ENCODE assay signal across 11 cellular contexts in genomic region chr12:114680498-114681148, GRCh38. TPM values are rescaled to one million over a fixed set of nuclear protein-coding genes. Genes with fewer than 3 reads are reported as not detected.
DNase-seq lines count a peak whose midpoint lies in the region; ATAC-seq and TF ChIP-seq lines count a peak whose summit lies in the region.
"Had no signal": no experiment of that assay in that cellular context is flagged by ENCODE, and none has a peak within 500 bp of the region (broad histone marks: within the 10 kb centered on the region; RNA-seq: fewer than 3 reads in every experiment).

No MANE protein-coding gene starts in this region.

- ATAC-seq in GM21576 (IDR thresholded peaks at IDR 0.05; ENCODE audit: unreplicated experiment): no peak
- no peak for ATAC-seq in natural killer cell treated with Interleukin-12 subunit alpha and Interleukin-12 subunit beta and Interleukin-15 and Interleukin-18, amount 100 ng/mL, for 72 hours

- 25% methylated on average over 12 of the region's 12 CpGs for WGBS in liver
- 24 to 27% (median 26%) methylated on average over 12 of the region's 12 CpGs for WGBS in spleen, 5 donors

- no peak for TF ChIP-seq RAD21 in liver (IDR thresholded peaks at IDR 0.05)

- H3K9ac ChIP-seq in liver (ENCODE audit: low read depth in 1 of 2, low read length in 2 of 2): peak overlapping the region; percentile 71 to 97

- H3K27me3 Mint-ChIP-seq in natural killer cell treated with Interleukin-12 subunit alpha and Interleukin-12 subunit beta and Interleukin-15 and Interleukin-18, amount 100 ng/mL, for 72 hours: peaks cover 53 to 69% of the 10 kb centered on the region in 2 donors

- intact Hi-C loops in breast epithelium (cut with DNase I; ENCODE audit: low total_unique reads): no loop called here
- intact Hi-C loops in spleen (cut with DNase I; ENCODE audit: low total_unique reads): no loop called here

- CTCF ChIA-PET in HEK293 (lab: Yijun Ruan, JAX): no interaction called here

- H3K4me1 ChIP-seq in HEK293 (ENCODE audit: control insufficient read depth, insufficient read depth, low read length) (peaks cover 4% of the 10 kb centered on the region), breast epithelium (no peaks in the 10 kb centered on the region), liver (ENCODE audit: control insufficient read depth in 4 of 4, insufficient read depth in 4 of 4, low read length in 3 of 4) (peaks cover 2 to 23% (median 8%) of the 10 kb centered on the region in 4 donors), spleen (peaks cover 0 to 37% (median 19%) of the 10 kb centered on the region in 6 donors)

- no peak for TF ChIP-seq POLR2A in breast epithelium (IDR thresholded peaks at IDR 0.05)
- no peak for TF ChIP-seq POLR2A in spleen (IDR thresholded peaks at IDR 0.05)

- no peak overlapping the region for H3K27ac Mint-ChIP-seq in natural killer cell treated with Interleukin-12 subunit alpha and Interleukin-12 subunit beta and Interleukin-15 and Interleukin-18, amount 100 ng/mL, for 72 hours

- no peaks in the 10 kb centered on the region; the same call in 1 of the 2 replicates for H3K9me3 ChIP-seq in HEK293 (ENCODE audit: control insufficient read depth, insufficient read depth, low read depth, low read length)
- H3K9me3 ChIP-seq in breast epithelium: no peaks in the 10 kb centered on the region
- no peaks in the 10 kb centered on the region for H3K9me3 ChIP-seq in liver (ENCODE audit: control insufficient read depth in 4 of 4, low read length in 3 of 4)
- H3K9me3 ChIP-seq in spleen: no peaks in the 10 kb centered on the region

- H3K4me3 ChIP-seq in HEK293 (ENCODE audit: low read depth, low read length): peak overlapping the region; percentile 88
- H3K4me3 ChIP-seq in breast epithelium: peak overlapping the region; percentile 63 to 84 (median 73)
- H3K4me3 ChIP-seq in liver (ENCODE audit: low read depth in 1 of 3, low read length in 3 of 3): peak overlapping the region; percentile 63 to 83 (median 79)
- peak overlapping the region in 7 of 8 donors; percentile 41 to 70 (median 49) for H3K4me3 ChIP-seq in spleen

- peaks cover 13 to 14% of the 10 kb centered on the region in 2 donors for H3K4me1 Mint-ChIP-seq in natural killer cell treated with Interleukin-12 subunit alpha and Interleukin-12 subunit beta and Interleukin-15 and Interleukin-18, amount 100 ng/mL, for 72 hours (ENCODE audit: low read depth in 2 of 2)

- H3K27ac ChIP-seq in HEK293 (ENCODE audit: extremely low read depth, low read depth, low read length) (no peak overlapping the region), breast epithelium (peak overlapping the region; percentile 93 to 96), liver (ENCODE audit: low read depth in 1 of 2, low read length in 2 of 2) (peak overlapping the region; percentile 93 to 95), spleen (peak overlapping the region in 5 of 8 donors; percentile 10 to 84 (median 42))

- H3K36me3 ChIP-seq in HEK293 (ENCODE audit: control insufficient read depth in 2 of 2, insufficient read depth in 1 of 2, low read length in 2 of 2) (peaks cover 11 to 57% of the 10 kb centered on the region in 2 experiments; a peak in 2 of 3 replicates), breast epithelium (no peaks in the 10 kb centered on the region), liver (ENCODE audit: control insufficient read depth in 4 of 4, insufficient read depth in 3 of 4, low read depth in 1 of 4, low read length in 3 of 4) (peaks cover 1 to 23% (median 7%) of the 10 kb centered on the region in 4 donors), spleen (peaks cover 0 to 5% (median 0%) of the 10 kb centered on the region in 6 donors)

- DNase-seq in breast epithelium (ENCODE audit: low spot score in 2 of 2) (no peak), spleen (no peak), activated T-cell treated with anti-CD3 and anti-CD28 coated beads for 4 hours (no peak), RKO (ENCODE audit: low spot score) (no peak)
- no peak for DNase-seq in natural killer cell treated with Interleukin-12 subunit alpha and Interleukin-12 subunit beta and Interleukin-15 and Interleukin-18, amount 100 ng/mL, for 72 hours (ENCODE audit: low spot score)
- DNase-seq: anterior cingulate cortex, DMS79 treated with DMSO at 0.1 percent for 48 hours, NCI-H526 treated with DMSO at 0.1 percent for 48 hours had no signal

- no peak overlapping the region for H3K4me3 Mint-ChIP-seq in natural killer cell treated with Interleukin-12 subunit alpha and Interleukin-12 subunit beta and Interleukin-15 and Interleukin-18, amount 100 ng/mL, for 72 hours

- H3K27me3 ChIP-seq in breast epithelium (no peaks in the 10 kb centered on the region), liver (ENCODE audit: control insufficient read depth in 4 of 4, insufficient read depth in 4 of 4, low read length in 3 of 4) (no peaks in the 10 kb centered on the region), spleen (replicated peaks in 1 of 7) (peaks cover 0 to 95% (median 29%) of the 10 kb centered on the region in 7 donors)

- H3K36me3 Mint-ChIP-seq in natural killer cell treated with Interleukin-12 subunit alpha and Interleukin-12 subunit beta and Interleukin-15 and Interleukin-18, amount 100 ng/mL, for 72 hours: no peaks in the 10 kb centered on the region

- H3K9me3 Mint-ChIP-seq in natural killer cell treated with Interleukin-12 subunit alpha and Interleukin-12 subunit beta and Interleukin-15 and Interleukin-18, amount 100 ng/mL, for 72 hours: no peaks in the 10 kb centered on the region

- POLR2A ChIA-PET in HEK293 (lab: Yijun Ruan, JAX): no interaction called here

- no peak for TF ChIP-seq CTCF in HEK293 (tag by site-specific recombination; IDR thresholded peaks at IDR 0.05)
- no peak for TF ChIP-seq CTCF in breast epithelium (IDR thresholded peaks at IDR 0.05)
- no peak for TF ChIP-seq CTCF in liver (IDR thresholded peaks at IDR 0.05; ENCODE audit: low read depth, low read length, missing input control)
- TF ChIP-seq CTCF in spleen (IDR thresholded peaks at IDR 0.05 in 8 of 11, conservative IDR thresholded peaks at IDR 0.05 in 3 of 11): no peak

TF ChIP-seq in HEK293, 187 proteins besides CTCF, POLR2A, EP300 and RAD21 (continues in another document):
- TF ChIP-seq ZNF140 (tag by site-specific recombination; IDR thresholded peaks at IDR 0.05) (peak; percentile 54; the same call in 1 of the 2 replicates), ZNF391 (tag by site-specific recombination; IDR thresholded peaks at IDR 0.05; ENCODE audit: borderline replicate concordance, low read depth) (no peak), ZNF558 (tag by site-specific recombination; IDR thresholded peaks at IDR 0.05) (no peak), ZNF549 (tag by site-specific recombination; IDR thresholded peaks at IDR 0.05) (peak; percentile 44; the same call in 1 of the 2 replicates), ZNF132 (tag by site-specific recombination; IDR thresholded peaks at IDR 0.05; ENCODE audit: borderline replicate concordance) (no peak)

TF ChIP-seq in liver, 16 proteins besides CTCF, POLR2A, EP300 and RAD21:
- TF ChIP-seq HNF4G (IDR thresholded peaks at IDR 0.05): no peak
- peak; percentile 13 for TF ChIP-seq YY1 (IDR thresholded peaks at IDR 0.05)
- peak; percentile 20 for TF ChIP-seq REST (IDR thresholded peaks at IDR 0.05)
TF ChIP-seq in liver: peak in this region for 2.

RNA-seq across cellular contexts. Expression of gene TBX3, which starts 3.4 kb away (rescaled TPM):
- total RNA-seq in breast epithelium (100 to 1,000 TPM in 1 of 3 donors, 10 to 100 TPM in 2; 21.3 to 115 (median 78.3) TPM), liver (10 to 100 TPM in 1 of 2 donors, 1 to 10 TPM in 1; 5.8 to 23.0 TPM), spleen (10 to 100 TPM; 10.2 to 22.1 (median 16.3) TPM)
- polyA plus RNA-seq in liver (10 to 100 TPM; 12.2 to 26.8 TPM), spleen (1 to 10 TPM; 3.1 to 6.9 (median 3.5) TPM)
- not detected for total RNA-seq in natural killer cell treated with Interleukin-12 subunit alpha and Interleukin-12 subunit beta and Interleukin-15 and Interleukin-18, amount 100 ng/mL, for 72 hours

Comparison
In these comparisons a context has a peak if more than half of its experiments do, and no peak if none do; other contexts are left out.
1. RNA of gene TBX3, which starts 3.4 kb away (total RNA-seq): 21.3 to 115 TPM in breast epithelium, 5.8 to 23.0 TPM in liver and 10.2 to 22.1 TPM in spleen; not detected in natural killer cell treated with Interleukin-12 subunit alpha and Interleukin-12 subunit beta and Interleukin-15 and Interleukin-18, amount 100 ng/mL, for 72 hours; every median in the first group is over 4 times any median in the second.
2. Peak in every context shown above with its lines, with median percentiles within 50 percentile points of each other: H3K4me3 ChIP-seq.